ENCODE assay signal across 17 cellular contexts in genomic region chr3:4742359-4742758, GRCh38.
DNase-seq lines count a peak whose midpoint lies in the region; ATAC-seq, FAIRE-seq and TF ChIP-seq lines count a peak whose summit lies in the region.
"Had no signal": no experiment of that assay in that cellular context is flagged by ENCODE, and none has a peak within 500 bp of the region (broad histone marks: within the 10 kb centered on the region; RNA-seq: fewer than 3 reads in every experiment).

No MANE protein-coding gene starts in this region.

- H3K4me1 Mint-ChIP-seq in activated CD4-positive, alpha-beta T cell treated with anti-CD3 and anti-CD28 coated beads, Interleukin-2, amount 10 ng/mL, durations not matched to agents 24 days and 14 days, result peaks cover 60% of the 10 kb centered on the region
- peaks cover 9% of the 10 kb centered on the region for H3K4me1 Mint-ChIP-seq in progenitor cell of endocrine pancreas (ENCODE audit: low read depth)
- H3K4me1 Mint-ChIP-seq: neural crest cell had no signal

- in situ Hi-C loops in K562 (cut with MboI), result no loop called here

- no peak overlapping the region for H3K4me3 ChIP-seq in K562
- no peak overlapping the region for H3K4me3 ChIP-seq in mesenchymal stem cell (ENCODE audit: insufficient read depth in 1 of 2, low read depth in 1 of 2, low read length in 2 of 2)

- H2AFZ ChIP-seq in K562 (ENCODE audit: low read depth, low read length) (peak overlapping the region; percentile 70), mesenchymal stem cell (ENCODE audit: low read depth, low read length) (no peak overlapping the region)

- no peak for TF ChIP-seq EP300 in K562 (IDR thresholded peaks at IDR 0.05; ENCODE audit: low read length)

- H3K9ac ChIP-seq in K562 (ENCODE audit: insufficient read depth in 1 of 2, low read depth in 2 of 2, low read length in 2 of 2) (peak overlapping the region; percentile 52 to 86; a peak in 3 of 4 replicates), mesenchymal stem cell (ENCODE audit: low read length) (peak overlapping the region; percentile 59)

- no peaks in the 10 kb centered on the region; the same call in 2 of the 3 replicates for H3K36me3 ChIP-seq in K562 (ENCODE audit: control insufficient read depth, insufficient read depth, low read length)
- no peaks in the 10 kb centered on the region for H3K36me3 ChIP-seq in mesenchymal stem cell (ENCODE audit: control insufficient read depth in 1 of 2, insufficient read depth in 2 of 2, low read depth in 1 of 2, low read length in 2 of 2)

- H3K27ac Mint-ChIP-seq in activated CD4-positive, alpha-beta T cell treated with anti-CD3 and anti-CD28 coated beads, Interleukin-2, amount 10 ng/mL, durations not matched to agents 24 days and 14 days, result peak overlapping the region; percentile 89
- H3K27ac Mint-ChIP-seq in progenitor cell of endocrine pancreas, result no peak overlapping the region

- H3K79me1 ChIP-seq in mesenchymal stem cell (replicated peaks; ENCODE audit: low read length, poor library complexity, severe bottlenecking), result no peaks in the 10 kb centered on the region

- no peaks in the 10 kb centered on the region for H3K27me3 ChIP-seq in K562 (ENCODE audit: control insufficient read depth in 2 of 2, insufficient read depth in 2 of 2, low read length in 2 of 2)
- no peaks in the 10 kb centered on the region for H3K27me3 ChIP-seq in mesenchymal stem cell (ENCODE audit: control insufficient read depth in 1 of 2, insufficient read depth in 1 of 2, low read length in 2 of 2)

- H3K27ac ChIP-seq in K562 (ENCODE audit: extremely low read depth, low read depth, low read length), result peak overlapping the region; percentile 89
- H3K27ac ChIP-seq in mesenchymal stem cell (ENCODE audit: low read length, poor library complexity, severe bottlenecking), result no peak overlapping the region
- peak overlapping the region; percentile 86 for H3K27ac ChIP-seq in temporal lobe (ENCODE audit: low read depth, low read length)

- H3K18ac ChIP-seq in mesenchymal stem cell (ENCODE audit: low read depth in 1 of 2, low read length in 2 of 2), result no peak overlapping the region

- intact Hi-C loops in activated CD4-positive, alpha-beta T cell treated with anti-CD3 and anti-CD28 coated beads, Interleukin-2, amount 10 ng/mL, durations not matched to agents 24 days and 14 days (cut with micrococcal nuclease), result loop anchor here (5.0 kb wide), 1 partner anchor 165 kb away; no protein-coding TSS in a partner anchor
- intact Hi-C loops in K562 (cut with micrococcal nuclease), result loop anchor here (5.0 kb wide), 1 partner anchor 160 kb away; no protein-coding TSS in a partner anchor

- H3K4me2 ChIP-seq in K562 (ENCODE audit: insufficient read depth, low read length) (peak overlapping the region; percentile 65; the same call in 1 of the 2 replicates), mesenchymal stem cell (ENCODE audit: low read length, poor library complexity, severe bottlenecking) (no peak overlapping the region)

- no peak overlapping the region for H2BK120ac ChIP-seq in mesenchymal stem cell (ENCODE audit: low read depth, low read length)

- POLR2A ChIA-PET in K562 (lab: Yijun Ruan, JAX), result interaction anchor here (0.6 to 1.1 kb wide), 2 partner anchors 10 to 337 kb away, joined by 3 to 8 read pairs; no protein-coding TSS in a partner anchor

- H2AK5ac ChIP-seq in mesenchymal stem cell (ENCODE audit: low read length, severe bottlenecking), result peak overlapping the region; percentile 28

- CTCF ChIA-PET in K562 (lab: Yijun Ruan, JAX; ENCODE audit: low intra/inter-chr PET ratio), result interaction anchor here (0.7 kb wide), 1 partner anchor 149 kb away, joined by 3 read pairs; no protein-coding TSS in a partner anchor

- no peaks in the 10 kb centered on the region for H3K9me1 ChIP-seq in K562 (ENCODE audit: control insufficient read depth, insufficient read depth, low read length)

- no peak for ATAC-seq in K562

- TF ChIP-seq CTCF in K562 (IDR thresholded peaks at IDR 0.05 in 2 of 3, conservative IDR thresholded peaks at IDR 0.05 in 1 of 3; ENCODE audit: insufficient read depth in 2 of 3, low read depth in 1 of 3, low read length in 3 of 3) (0 out of 6 replicates have a peak, but pooled peaks of 1 of the 3 experiments have one; percentile 2), progenitor cell of endocrine pancreas (IDR thresholded peaks at IDR 0.05; ENCODE audit: unreplicated experiment) (no peak)

- BruUV-seq in K562 (replicated peaks; lab: Mats Ljungman, UMichigan), result no TSS peak

- no peaks in the 10 kb centered on the region for H4K20me1 ChIP-seq in K562 (replicated peaks; ENCODE audit: control insufficient read depth, insufficient read depth, low read length)

- H3K23ac ChIP-seq in mesenchymal stem cell (ENCODE audit: low read length in 2 of 2), result no peak overlapping the region

- peaks cover 71% of the 10 kb centered on the region for H3K36me3 Mint-ChIP-seq in activated CD4-positive, alpha-beta T cell treated with anti-CD3 and anti-CD28 coated beads, Interleukin-2, amount 10 ng/mL, durations not matched to agents 24 days and 14 days (ENCODE audit: low read depth)
- no peaks in the 10 kb centered on the region for H3K36me3 Mint-ChIP-seq in progenitor cell of endocrine pancreas (ENCODE audit: insufficient read depth)

- H3K79me2 ChIP-seq in K562 (ENCODE audit: control insufficient read depth, insufficient read depth, low read length), result no peaks in the 10 kb centered on the region

- no peaks in the 10 kb centered on the region for H3K27me3 Mint-ChIP-seq in activated CD4-positive, alpha-beta T cell treated with anti-CD3 and anti-CD28 coated beads, Interleukin-2, amount 10 ng/mL, durations not matched to agents 24 days and 14 days
- H3K27me3 Mint-ChIP-seq in progenitor cell of endocrine pancreas, result peaks cover 13% of the 10 kb centered on the region
- H3K27me3 Mint-ChIP-seq: activated naive CD8-positive, alpha-beta T cell had no signal

- no peaks in the 10 kb centered on the region for H3K9me3 ChIP-seq in K562 (replicated peaks; ENCODE audit: control insufficient read depth, insufficient read depth, low read depth, low read length)
- H3K9me3 ChIP-seq in mesenchymal stem cell (ENCODE audit: control insufficient read depth, low read length), result no peaks in the 10 kb centered on the region

- no peak overlapping the region for H3K4me3 Mint-ChIP-seq in activated CD4-positive, alpha-beta T cell treated with anti-CD3 and anti-CD28 coated beads, Interleukin-2, amount 10 ng/mL, durations not matched to agents 24 days and 14 days
- no peak overlapping the region for H3K4me3 Mint-ChIP-seq in progenitor cell of endocrine pancreas (ENCODE audit: low read depth)
- H3K4me3 Mint-ChIP-seq: activated naive CD8-positive, alpha-beta T cell; neural crest cell had no signal

- no peak overlapping the region for H2BK15ac ChIP-seq in mesenchymal stem cell (ENCODE audit: low read depth, poor library complexity, severe bottlenecking)

- peaks cover 18% of the 10 kb centered on the region for H3K9me3 Mint-ChIP-seq in activated CD4-positive, alpha-beta T cell treated with anti-CD3 and anti-CD28 coated beads, Interleukin-2, amount 10 ng/mL, durations not matched to agents 24 days and 14 days
- no peaks in the 10 kb centered on the region for H3K9me3 Mint-ChIP-seq in progenitor cell of endocrine pancreas (ENCODE audit: low read depth)

- TF ChIP-seq POLR2A in K562 (conservative IDR thresholded peaks at IDR 0.05), result no peak

- peaks cover 44 to 81% of the 10 kb centered on the region in 2 experiments for H3K4me1 ChIP-seq in K562 (replicated peaks in 1 of 2; ENCODE audit: control insufficient read depth in 2 of 2, insufficient read depth in 2 of 2, low read length in 2 of 2)
- peaks cover 31% of the 10 kb centered on the region for H3K4me1 ChIP-seq in mesenchymal stem cell (ENCODE audit: control insufficient read depth, insufficient read depth, low read depth, low read length)

- peak overlapping the region in 1 of 2 experiments; percentile 51 for H2BK12ac ChIP-seq in mesenchymal stem cell (ENCODE audit: low read length in 2 of 2)

- no peak overlapping the region for H3K14ac ChIP-seq in mesenchymal stem cell (ENCODE audit: low read length in 2 of 2)

- no peak for TF ChIP-seq RAD21 in K562 (CRISPR knock-in tag; conservative IDR thresholded peaks at IDR 0.05 in 1 of 2, IDR thresholded peaks at IDR 0.05 in 1 of 2)

- no peak overlapping the region for H4K91ac ChIP-seq in mesenchymal stem cell (ENCODE audit: low read length)

- no peak for FAIRE-seq in K562 (lab: Jason Lieb, UNC)
- FAIRE-seq: endometrium, GM19239 had no signal

- H4K8ac ChIP-seq in mesenchymal stem cell (ENCODE audit: low read length), result no peak overlapping the region

- H3K4ac ChIP-seq in mesenchymal stem cell (ENCODE audit: low read depth in 1 of 2, low read length in 2 of 2), result no peak overlapping the region

- H2BK5ac ChIP-seq in mesenchymal stem cell (ENCODE audit: low read depth, low read length, poor library complexity, severe bottlenecking), result no peak overlapping the region

- no peak for DNase-seq in activated CD4-positive, alpha-beta T cell treated with anti-CD3 and anti-CD28 coated beads, Interleukin-2, amount 10 ng/mL, durations not matched to agents 24 days and 14 days
- DNase-seq in activated CD4-positive, alpha-beta T cell treated with anti-CD3 and anti-CD28 coated beads, Interleukin-2, amount 50 U/mL, for 48 hours, result no peak
- DNase-seq in K562 (ENCODE audit: extremely low read depth in 1 of 4, low spot score in 3 of 4), result no peak
- DNase-seq in mesenchymal stem cell, result no peak
- no peak for DNase-seq in progenitor cell of endocrine pancreas (ENCODE audit: low spot score, unreplicated experiment)
- DNase-seq in GM03348 (ENCODE audit: low spot score), result no peak
- no peak for DNase-seq in HK-2 (ENCODE audit: unreplicated experiment)
- DNase-seq: activated CD4-positive, alpha-beta T cell treated with anti-CD3 and anti-CD28 coated beads, Interleukin-2, amount 50 U/mL, for 4 hours; NCI-H2081; NK-92 treated with Interleukin-12 subunit alpha and Interleukin-12 subunit beta, amount 100 ng/mL, for 24 hours; stimulated activated CD4-positive, alpha-beta T cell treated with anti-CD3 and anti-CD28 coated beads, Interleukin-2, amount 100 ng/mL, for 24 hours; stimulated activated naive CD4-positive, alpha-beta T cell had no signal

- WGBS in K562 (ENCODE audit: insufficient coverage, low coverage, missing lambda C conversion rate), result 78% methylated on average over 5 of the region's 5 CpGs
- 100% methylated on average over 2 of the region's 5 CpGs for WGBS in mesenchymal stem cell

TF ChIP-seq in K562, 482 proteins besides CTCF, POLR2A, EP300 and RAD21:
- no peak for TF ChIP-seq CAMTA2 (CRISPR knock-in tag; conservative IDR thresholded peaks at IDR 0.05)
- TF ChIP-seq NFIC (IDR thresholded peaks at IDR 0.05), result peak; percentile 26
